1 cellular context compared by ENCODE assay signal in genomic region chr16:2275476-2276450, GRCh38.
TF ChIP-seq lines count a peak whose summit lies in the region.

No MANE protein-coding gene starts in this region.

TF ChIP-seq in HepG2, 621 proteins besides CTCF, POLR2A, EP300 and RAD21:
- TF ChIP-seq, protein P1, sequence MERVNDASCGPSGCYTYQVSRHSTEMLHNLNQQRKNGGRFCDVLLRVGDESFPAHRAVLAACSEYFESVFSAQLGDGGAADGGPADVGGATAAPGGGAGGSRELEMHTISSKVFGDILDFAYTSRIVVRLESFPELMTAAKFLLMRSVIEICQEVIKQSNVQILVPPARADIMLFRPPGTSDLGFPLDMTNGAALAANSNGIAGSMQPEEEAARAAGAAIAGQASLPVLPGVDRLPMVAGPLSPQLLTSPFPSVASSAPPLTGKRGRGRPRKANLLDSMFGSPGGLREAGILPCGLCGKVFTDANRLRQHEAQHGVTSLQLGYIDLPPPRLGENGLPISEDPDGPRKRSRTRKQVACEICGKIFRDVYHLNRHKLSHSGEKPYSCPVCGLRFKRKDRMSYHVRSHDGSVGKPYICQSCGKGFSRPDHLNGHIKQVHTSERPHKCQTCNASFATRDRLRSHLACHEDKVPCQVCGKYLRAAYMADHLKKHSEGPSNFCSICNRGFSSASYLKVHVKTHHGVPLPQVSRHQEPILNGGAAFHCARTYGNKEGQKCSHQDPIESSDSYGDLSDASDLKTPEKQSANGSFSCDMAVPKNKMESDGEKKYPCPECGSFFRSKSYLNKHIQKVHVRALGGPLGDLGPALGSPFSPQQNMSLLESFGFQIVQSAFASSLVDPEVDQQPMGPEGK (CRISPR knock-in tag; IDR thresholded peaks at IDR 0.05) = peak; percentile 56
- TF ChIP-seq RXRB (CRISPR knock-in tag; IDR thresholded peaks at IDR 0.05; ENCODE audit: borderline replicate concordance) = no peak
